ENCODE assay signal across 20 cellular contexts in the genomic region with DNA sequence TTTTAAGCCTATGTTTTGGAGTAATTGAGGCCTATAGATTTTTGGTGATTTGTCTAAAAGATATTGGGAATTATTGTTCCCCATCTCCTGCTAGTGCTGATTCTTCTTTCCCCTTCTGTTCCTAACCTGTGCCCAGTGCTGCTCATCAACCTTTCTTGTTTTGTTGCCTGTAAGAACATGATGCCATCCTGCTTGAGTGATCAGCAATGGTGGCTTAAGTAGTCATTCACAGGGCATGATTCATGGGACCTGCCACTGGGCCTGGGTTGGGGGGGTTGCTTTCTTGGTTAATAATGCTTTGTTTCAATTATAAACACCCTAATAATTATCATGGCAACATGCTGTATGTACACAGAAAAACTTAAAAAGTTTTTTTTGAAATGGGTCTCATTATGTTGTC.
A peak's percentile ranks its signal among the peaks of the same experiment; 100 is the strongest.
DNase-seq lines count a peak whose midpoint lies in the region; ATAC-seq, FAIRE-seq and TF ChIP-seq lines count a peak whose summit lies in the region.
"Had no signal": no experiment of that assay in that cellular context is flagged by ENCODE, and none has a peak within 500 bp of the region (broad histone marks: within the 10 kb centered on the region; RNA-seq: fewer than 3 reads in every experiment).

No MANE protein-coding gene starts in this region.

- H3K27ac ChIP-seq in foreskin keratinocyte (no peak overlapping the region), neuronal stem cell (replicated peaks; ENCODE audit: low read length) (no peak overlapping the region), gastroesophageal sphincter (no peak overlapping the region)
- H3K27ac ChIP-seq: BLaER1 treated with 17β-estradiol and CSF1 and Interleukin-3, amounts not matched to agents 10 nM and 100 nM had no signal

- H3K18ac ChIP-seq in neuronal stem cell (ENCODE audit: low read length): no peak overlapping the region

- H2AK5ac ChIP-seq in neuronal stem cell (ENCODE audit: low read depth, low read length): no peak overlapping the region

- no peak overlapping the region for H2BK15ac ChIP-seq in neuronal stem cell (ENCODE audit: low read length)

- DNase-seq in bronchial epithelial cell (ENCODE audit: low read depth) (peak; percentile 34), foreskin keratinocyte (no peak), neuronal stem cell (ENCODE audit: low spot score) (no peak)
- DNase-seq: BE2C; CD4-positive, alpha-beta T cell; CD8-positive, alpha-beta memory T cell; DMS 273 treated with DMSO at 0.1 percent for 48 hours; DMS79; EL; GDM1; GOT3; HCEC 1CT had no signal

- H3K36me3 ChIP-seq in bronchial epithelial cell (ENCODE audit: control insufficient read depth, insufficient read depth, low read length) (no peaks in the 10 kb centered on the region), neuronal stem cell (replicated peaks in 1 of 2; ENCODE audit: control insufficient read depth in 2 of 2, insufficient read depth in 2 of 2, low read length in 2 of 2) (no peaks in the 10 kb centered on the region), gastroesophageal sphincter (no peaks in the 10 kb centered on the region)
- H3K36me3 ChIP-seq: BE2C; BLaER1 treated with 17β-estradiol and CSF1 and Interleukin-3, amounts not matched to agents 10 nM and 100 nM had no signal

- no peak for FAIRE-seq in bronchial epithelial cell (lab: Jason Lieb, UNC)
- FAIRE-seq: D721Med, GM12878, GM19239, H54 had no signal

- no peak overlapping the region for H3K14ac ChIP-seq in neuronal stem cell (ENCODE audit: low read length)

- H4K91ac ChIP-seq in neuronal stem cell (ENCODE audit: low read depth, low read length, poor library complexity): no peak overlapping the region

- H2BK12ac ChIP-seq in neuronal stem cell (ENCODE audit: low read length): peak overlapping the region; percentile 46

- TF ChIP-seq CTCF in bronchial epithelial cell (IDR thresholded peaks at IDR 0.05; ENCODE audit: insufficient read depth, low read length, severe bottlenecking) (no peak), foreskin keratinocyte (conservative IDR thresholded peaks at IDR 0.05) (no peak), gastroesophageal sphincter (IDR thresholded peaks at IDR 0.05) (no peak)

- H3K79me1 ChIP-seq in neuronal stem cell (ENCODE audit: low read depth, low read length): no peaks in the 10 kb centered on the region

- TF ChIP-seq POLR2A in gastroesophageal sphincter (IDR thresholded peaks at IDR 0.05): no peak

- no peak overlapping the region for H4K8ac ChIP-seq in neuronal stem cell (ENCODE audit: low read depth, low read length)

- TF ChIP-seq EP300 in gastroesophageal sphincter (IDR thresholded peaks at IDR 0.05): no peak

- no peaks in the 10 kb centered on the region for H3K9me3 ChIP-seq in neuronal stem cell (replicated peaks in 1 of 2; ENCODE audit: control insufficient read depth in 2 of 2, insufficient read depth in 1 of 2, low read depth in 1 of 2, low read length in 2 of 2)
- H3K9me3 ChIP-seq in gastroesophageal sphincter: no peaks in the 10 kb centered on the region
- H3K9me3 ChIP-seq: BE2C; BLaER1 treated with 17β-estradiol and CSF1 and Interleukin-3, amounts not matched to agents 10 nM and 100 nM had no signal

- ATAC-seq in foreskin keratinocyte: peak; percentile 40
- no peak for ATAC-seq in GM21360 (IDR thresholded peaks at IDR 0.05; ENCODE audit: unreplicated experiment)
- no peak for ATAC-seq in gastroesophageal sphincter
- ATAC-seq in HG02759 (IDR thresholded peaks at IDR 0.05; ENCODE audit: unreplicated experiment): no peak
- ATAC-seq: GM12878 had no signal

- H3K23ac ChIP-seq in neuronal stem cell (ENCODE audit: low read depth, low read length, poor library complexity): no peak overlapping the region

- H3K27me3 ChIP-seq in bronchial epithelial cell (ENCODE audit: control insufficient read depth, insufficient read depth, low read length) (no peaks in the 10 kb centered on the region), foreskin keratinocyte (peaks cover 7% of the 10 kb centered on the region), neuronal stem cell (ENCODE audit: control insufficient read depth in 3 of 3, insufficient read depth in 3 of 3, low read depth in 1 of 3, low read length in 3 of 3) (no peaks in the 10 kb centered on the region), gastroesophageal sphincter (no peaks in the 10 kb centered on the region)
- H3K27me3 ChIP-seq: BE2C; BLaER1 treated with 17β-estradiol and CSF1 and Interleukin-3, amounts not matched to agents 10 nM and 100 nM had no signal

- H3K4ac ChIP-seq in neuronal stem cell (ENCODE audit: low read length): no peak overlapping the region

- no peak overlapping the region for H2BK120ac ChIP-seq in neuronal stem cell (ENCODE audit: low read depth, low read length)

- H2BK5ac ChIP-seq in neuronal stem cell (ENCODE audit: low read length): no peak overlapping the region

- H3K4me3 ChIP-seq in bronchial epithelial cell (ENCODE audit: low read depth, low read length) (no peak overlapping the region), neuronal stem cell (ENCODE audit: low read length in 2 of 2) (no peak overlapping the region), gastroesophageal sphincter (no peak overlapping the region)
- H3K4me3 ChIP-seq: BLaER1 treated with 17β-estradiol and CSF1 and Interleukin-3, amounts not matched to agents 10 nM and 100 nM; GM12878 had no signal

- H3K4me1 ChIP-seq in foreskin keratinocyte (no peaks in the 10 kb centered on the region), neuronal stem cell (ENCODE audit: control insufficient read depth in 2 of 2, insufficient read depth in 1 of 2, low read depth in 1 of 2, low read length in 2 of 2) (no peaks in the 10 kb centered on the region), gastroesophageal sphincter (no peaks in the 10 kb centered on the region)
- H3K4me1 ChIP-seq: BE2C had no signal

- no peak overlapping the region for H3K9ac ChIP-seq in neuronal stem cell (ENCODE audit: low read depth, low read length, poor library complexity)
- H3K9ac ChIP-seq: BLaER1 treated with 17β-estradiol and CSF1 and Interleukin-3, amounts not matched to agents 10 nM and 100 nM had no signal

- H3K4me2 ChIP-seq in neuronal stem cell (ENCODE audit: insufficient read depth, low read length, poor library complexity, severe bottlenecking): no peak overlapping the region
- H3K4me2 ChIP-seq: BLaER1 treated with 17β-estradiol and CSF1 and Interleukin-3, amounts not matched to agents 10 nM and 100 nM had no signal

- H2AFZ ChIP-seq in neuronal stem cell (ENCODE audit: low read length): no peak overlapping the region
